19 cellular contexts compared by ENCODE assay signal in genomic region chr5:155167736-155168135, GRCh38.
"Had no signal": no experiment of that assay in that cellular context is flagged by ENCODE, and none has a peak within 500 bp of the region (broad histone marks: within the 10 kb centered on the region; RNA-seq: fewer than 3 reads in every experiment).

No MANE protein-coding gene starts in this region.

- DNase-seq: NCI-H1092, NCI-H1105 treated with DMSO at 0.1 percent for 48 hours, NCI-H1417 treated with DMSO at 0.1 percent for 48 hours, NCI-H146, NCI-H1694 treated with DMSO at 0.1 percent for 48 hours, NCI-H1930, NCI-H2081, NCI-H2171, NCI-H226, NCI-H446, NCI-H510A, NCI-H524 treated with DMSO at 0.1 percent for 48 hours, NCI-H69, Right ventricle myocardium superior, RPMI8226, SIG-M5 had no signal

- H3K27ac ChIP-seq: HL-60, SJSA1, SK-N-MC had no signal

- H3K9me3 ChIP-seq: SJSA1 had no signal

- H3K27me3 ChIP-seq: SJSA1 had no signal

- H3K36me3 ChIP-seq: SJSA1 had no signal

- H3K4me3 ChIP-seq: SJSA1, SK-N-MC had no signal

- H3K4me1 ChIP-seq: SJSA1 had no signal
